In the genomic region with DNA sequence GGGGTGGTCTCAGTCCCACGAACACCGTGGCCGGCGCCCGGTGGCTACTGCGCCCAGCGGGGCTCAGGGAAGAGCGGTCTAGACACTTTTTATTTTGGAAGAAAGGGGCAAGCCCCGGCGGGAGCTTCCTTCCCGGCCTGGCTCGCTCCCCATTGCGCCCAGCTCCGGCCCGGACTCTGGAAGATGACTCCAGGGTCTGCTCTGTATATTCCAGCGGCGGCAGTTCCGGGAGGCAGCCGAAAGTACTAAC, we compare ENCODE assay signal across 8 cellular contexts.
DNase-seq lines count a peak whose midpoint lies in the region; ATAC-seq and TF ChIP-seq lines count a peak whose summit lies in the region.

No MANE protein-coding gene starts in this region.

- no peaks in the 10 kb centered on the region for H3K27me3 ChIP-seq in Peyer's patch
- H3K27me3 ChIP-seq in neural cell (ENCODE audit: insufficient read depth, low read depth, low read length), result peaks cover 98% of the 10 kb centered on the region

- no peak for DNase-seq in CD14-positive monocyte (ENCODE audit: low spot score)
- no peak for DNase-seq in Peyer's patch
- DNase-seq in epithelial cell of prostate (ENCODE audit: low read depth, low spot score), result no peak
- DNase-seq in NCI-H510A treated with DMSO at 0.1 percent for 48 hours (lab: John Stamatoyannopoulos, UW), result no peak
- DNase-seq in NCI-H748 (lab: John Stamatoyannopoulos, UW; ENCODE audit: unreplicated experiment), result no peak

- peak overlapping the region in 1 of 4 donors; percentile 60 for H3K27ac ChIP-seq in Peyer's patch
- H3K27ac ChIP-seq in epithelial cell of prostate, result peak overlapping the region; percentile 35
- no peak overlapping the region for H3K27ac ChIP-seq in neural cell (ENCODE audit: low read length)

- TF ChIP-seq EP300 in neural cell (conservative IDR thresholded peaks at IDR 0.05; ENCODE audit: poor library complexity, severe bottlenecking), result no peak

- peaks cover 47% of the 10 kb centered on the region for H3K4me1 Mint-ChIP-seq in CD14-positive monocyte

- peaks cover 0 to 6% (median 0%) of the 10 kb centered on the region in 7 donors for H3K9me3 Mint-ChIP-seq in CD14-positive monocyte

- no peak for TF ChIP-seq RAD21 in neural cell (conservative IDR thresholded peaks at IDR 0.05)

- no peak overlapping the region for H2AFZ ChIP-seq in neural cell (ENCODE audit: low read depth, low read length)

- no peaks in the 10 kb centered on the region for H4K20me1 ChIP-seq in neural cell (ENCODE audit: insufficient read depth)

- H3K9me2 ChIP-seq in neural cell (ENCODE audit: insufficient read depth, low read length), result no peaks in the 10 kb centered on the region

- H3K27ac Mint-ChIP-seq in CD14-positive monocyte, result peak overlapping the region in 4 of 7 donors; percentile 33 to 84 (median 66)

- H3K36me3 ChIP-seq in Peyer's patch (no peaks in the 10 kb centered on the region), neural cell (ENCODE audit: insufficient read depth, low read length) (no peaks in the 10 kb centered on the region)

- TF ChIP-seq CTCF in CD14-positive monocyte (IDR thresholded peaks at IDR 0.05) (no peak), Peyer's patch (IDR thresholded peaks at IDR 0.05) (no peak), neural cell (IDR thresholded peaks at IDR 0.05; ENCODE audit: poor library complexity, severe bottlenecking) (no peak)

- H3K36me3 Mint-ChIP-seq in CD14-positive monocyte, result peaks cover 0 to 5% of the 10 kb centered on the region in 2 donors

- peak overlapping the region; percentile 52 for H3K9ac ChIP-seq in neural cell (ENCODE audit: low read length)

- H3K4me1 ChIP-seq in Peyer's patch, result peaks cover 0 to 31% (median 7%) of the 10 kb centered on the region in 4 donors

- no peaks in the 10 kb centered on the region for H3F3A ChIP-seq in neural cell (ENCODE audit: insufficient read depth, low read length, poor library complexity, severe bottlenecking)

- H3K9me3 ChIP-seq in Peyer's patch (no peaks in the 10 kb centered on the region), neural cell (ENCODE audit: low read length) (no peaks in the 10 kb centered on the region)

- peak overlapping the region; percentile 89 for H3K4me2 ChIP-seq in neural cell (ENCODE audit: low read length)

- no peak for ATAC-seq in GM21825 (IDR thresholded peaks at IDR 0.05; ENCODE audit: unreplicated experiment)
- no peak for ATAC-seq in GM18867 (IDR thresholded peaks at IDR 0.05; ENCODE audit: unreplicated experiment)

- H3K4me3 ChIP-seq in Peyer's patch, result peak overlapping the region; percentile 42 to 63 (median 50)
- H3K4me3 ChIP-seq in neural cell (ENCODE audit: low read length), result peak overlapping the region; percentile 82

- no peak for TF ChIP-seq POLR2A in Peyer's patch (IDR thresholded peaks at IDR 0.05)

- intact Hi-C loops in CD14-positive monocyte (cut with micrococcal nuclease), result loop anchor here in 1 of 2 donors (1.0 to 5.0 kb wide), 2 partner anchors 10 to 84 kb away; no protein-coding TSS in a partner anchor

- peaks cover 28 to 40% (median 29%) of the 10 kb centered on the region in 3 donors for H3K27me3 Mint-ChIP-seq in CD14-positive monocyte (ENCODE audit: low read depth in 3 of 3)

- H3K79me2 ChIP-seq in neural cell (replicated peaks; ENCODE audit: insufficient read depth, low read length), result no peaks in the 10 kb centered on the region

- H3K4me3 Mint-ChIP-seq in CD14-positive monocyte, result peak overlapping the region; percentile 89 to 95

TF ChIP-seq in neural cell, 6 proteins besides CTCF, POLR2A, EP300 and RAD21:
- TF ChIP-seq MXI1 (conservative IDR thresholded peaks at IDR 0.05; ENCODE audit: poor library complexity, severe bottlenecking) (peak; percentile 1), POLR2AphosphoS5 (IDR thresholded peaks at IDR 0.05) (no peak)
